In genomic region chr2:17426708-17427107, GRCh38 we compare ENCODE assay signal across 25 cellular contexts.
DNase-seq lines count a peak whose midpoint lies in the region; ATAC-seq, FAIRE-seq and TF ChIP-seq lines count a peak whose summit lies in the region.
"Had no signal": no experiment of that assay in that cellular context is flagged by ENCODE, and none has a peak within 500 bp of the region (broad histone marks: within the 10 kb centered on the region; RNA-seq: fewer than 3 reads in every experiment).

No MANE protein-coding gene starts in this region.

- no peaks in the 10 kb centered on the region for H3K27me3 Mint-ChIP-seq in glutamatergic neuron (ENCODE audit: unreplicated experiment)
- no peaks in the 10 kb centered on the region for H3K27me3 Mint-ChIP-seq in Calu3 (ENCODE audit: unreplicated experiment)
- H3K27me3 Mint-ChIP-seq: CD4-positive, CD25-positive, alpha-beta regulatory T cell had no signal

- FAIRE-seq in keratinocyte (lab: Jason Lieb, UNC), result peak; percentile 41
- FAIRE-seq: GM12892, GM18507, HTR-8/SVneo had no signal

- dilution Hi-C loops in keratinocyte (cut with MboI; ENCODE audit: extremely low pct_ligation_motif_present, low sequenced_read_pairs), result no loop called here

- intact Hi-C loops in Calu3 (cut with micrococcal nuclease; ENCODE audit: unreplicated experiment), result no loop called here

- TF ChIP-seq CTCF in keratinocyte (optimal IDR thresholded peaks at IDR 0.05 in 1 of 3, IDR thresholded peaks at IDR 0.05 in 1 of 3, conservative IDR thresholded peaks at IDR 0.05 in 1 of 3; ENCODE audit: extremely low read depth in 1 of 3, insufficient read depth in 2 of 3, low read length in 3 of 3) (no peak), glutamatergic neuron (IDR thresholded peaks at IDR 0.05; ENCODE audit: partially characterized antibody, unreplicated experiment) (no peak), Calu3 (IDR thresholded peaks at IDR 0.05; ENCODE audit: unreplicated experiment) (no peak)

- no peaks in the 10 kb centered on the region for H3K36me3 ChIP-seq in keratinocyte (ENCODE audit: control insufficient read depth in 2 of 2, extremely low read depth in 1 of 2, insufficient read depth in 2 of 2, low read length in 2 of 2)
- H3K36me3 ChIP-seq in SJCRH30, result no peaks in the 10 kb centered on the region
- H3K36me3 ChIP-seq: BE2C had no signal

- H2AFZ ChIP-seq in keratinocyte (ENCODE audit: control insufficient read depth, low read length), result peak overlapping the region; percentile 5

- H3K4me2 ChIP-seq in keratinocyte (ENCODE audit: control insufficient read depth, extremely low read depth, insufficient read depth, low read depth, low read length), result no peak overlapping the region

- no peaks in the 10 kb centered on the region for H3K9me3 Mint-ChIP-seq in glutamatergic neuron (ENCODE audit: unreplicated experiment)
- H3K9me3 Mint-ChIP-seq in Calu3 (ENCODE audit: low read depth, unreplicated experiment), result no peaks in the 10 kb centered on the region

- no peak overlapping the region for H3K27ac Mint-ChIP-seq in glutamatergic neuron (ENCODE audit: unreplicated experiment)
- no peak overlapping the region for H3K27ac Mint-ChIP-seq in Calu3 (ENCODE audit: unreplicated experiment)
- H3K27ac Mint-ChIP-seq: CD4-positive, CD25-positive, alpha-beta regulatory T cell had no signal

- H3K36me3 Mint-ChIP-seq in glutamatergic neuron (ENCODE audit: unreplicated experiment), result no peaks in the 10 kb centered on the region
- no peaks in the 10 kb centered on the region for H3K36me3 Mint-ChIP-seq in Calu3 (ENCODE audit: insufficient read depth, unreplicated experiment)
- H3K36me3 Mint-ChIP-seq: CD4-positive, CD25-positive, alpha-beta regulatory T cell had no signal

- H3K9me3 ChIP-seq in keratinocyte (ENCODE audit: control insufficient read depth, low read depth, low read length) (no peaks in the 10 kb centered on the region), SJCRH30 (replicated peaks) (no peaks in the 10 kb centered on the region)
- H3K9me3 ChIP-seq: BE2C had no signal

- H3K27me3 ChIP-seq in keratinocyte (ENCODE audit: control insufficient read depth, extremely low read depth, insufficient read depth, low read length), result no peaks in the 10 kb centered on the region
- no peaks in the 10 kb centered on the region for H3K27me3 ChIP-seq in SJCRH30
- H3K27me3 ChIP-seq: BE2C had no signal

- no peak overlapping the region for H3K4me3 ChIP-seq in keratinocyte (ENCODE audit: control insufficient read depth in 2 of 3, extremely low read depth in 1 of 3, insufficient read depth in 2 of 3, low read depth in 1 of 3, low read length in 3 of 3)
- no peak overlapping the region for H3K4me3 ChIP-seq in SJCRH30

- H3K4me1 Mint-ChIP-seq in glutamatergic neuron (ENCODE audit: low read depth, unreplicated experiment) (no peaks in the 10 kb centered on the region), Calu3 (ENCODE audit: low read depth, unreplicated experiment) (no peaks in the 10 kb centered on the region)
- H3K4me1 Mint-ChIP-seq: CD4-positive, CD25-positive, alpha-beta regulatory T cell had no signal

- no peak overlapping the region for H3K4me3 Mint-ChIP-seq in glutamatergic neuron (ENCODE audit: unreplicated experiment)
- H3K4me3 Mint-ChIP-seq in Calu3 (ENCODE audit: low read depth, unreplicated experiment), result no peak overlapping the region
- H3K4me3 Mint-ChIP-seq: CD4-positive, CD25-positive, alpha-beta regulatory T cell had no signal

- CTCF ChIA-PET in Calu3 (lab: Charles Lee), result no interaction called here

- no peak overlapping the region for H3K9ac ChIP-seq in keratinocyte (ENCODE audit: control insufficient read depth, extremely low read depth, insufficient read depth, low read length)

- no peaks in the 10 kb centered on the region for H3K9me1 ChIP-seq in keratinocyte (ENCODE audit: control insufficient read depth, extremely low read depth, insufficient read depth, low read length)

- H3K79me2 ChIP-seq in keratinocyte (ENCODE audit: control insufficient read depth, insufficient read depth, low read length), result no peaks in the 10 kb centered on the region

- DNase-seq in DMS53 (lab: John Stamatoyannopoulos, UW) (peak; percentile 42), NCI-H345 (lab: John Stamatoyannopoulos, UW) (peak; percentile 24), keratinocyte (ENCODE audit: low read depth, low spot score) (no peak), pons (ENCODE audit: low spot score) (peak; percentile 2), glutamatergic neuron (no peak), SJCRH30 (no peak), Calu3 (no peak)
- DNase-seq: BE2C; CD4-positive, CD25-positive, alpha-beta regulatory T cell; COR-L47; DMS153; EL; IMR-90; NCI-H1048; NCI-H1436; NCI-H1930; NCI-H2171; NCI-H82; RPMI8226; SHP77 treated with DMSO at 0.1 percent for 48 hours had no signal

- no TSS peak for BruUV-seq in Calu3 (replicated peaks; lab: Mats Ljungman, UMichigan)

- H3K27ac ChIP-seq in keratinocyte (ENCODE audit: control insufficient read depth, insufficient read depth, low read length) (no peak overlapping the region), SJCRH30 (no peak overlapping the region)

- no peak for ATAC-seq in HG02885 (IDR thresholded peaks at IDR 0.05; ENCODE audit: poor library complexity, unreplicated experiment)
- ATAC-seq: SK-N-SH treated with all-trans-retinoic acid at 6 μM for 48 hours had no signal

- no peaks in the 10 kb centered on the region for H4K20me1 ChIP-seq in keratinocyte (ENCODE audit: control insufficient read depth, extremely low read depth, insufficient read depth, low read length)

- H3K4me1 ChIP-seq in keratinocyte (ENCODE audit: control insufficient read depth, extremely low read depth, insufficient read depth, low read length) (peaks cover 33% of the 10 kb centered on the region), SJCRH30 (no peaks in the 10 kb centered on the region)
- H3K4me1 ChIP-seq: BE2C had no signal

Comparison
In these comparisons a context has a peak if more than half of its experiments do, and no peak if none do; other contexts are left out.
1. DNase-seq: peak in DMS53 (single experiment), NCI-H345 (single experiment) and pons (single experiment); none in keratinocyte (single experiment), glutamatergic neuron (single experiment), SJCRH30 (0 of 2) and Calu3 (single experiment).